ENCODE assay signal across 8 cellular contexts in genomic region chr7:8190121-8190895, GRCh38.
DNase-seq lines count a peak whose midpoint lies in the region; ATAC-seq and TF ChIP-seq lines count a peak whose summit lies in the region.

No MANE protein-coding gene starts in this region.

- H3K36me3 Mint-ChIP-seq in activated CD4-positive, alpha-beta memory T cell treated with anti-CD3 and anti-CD28 coated beads, Interleukin-2, amount 10 ng/mL, durations not matched to agents 7 days and 5 days (ENCODE audit: low read depth) = no peaks in the 10 kb centered on the region
- H3K36me3 Mint-ChIP-seq in nephron progenitor cell (ENCODE audit: low read depth) = no peaks in the 10 kb centered on the region

- peaks cover 30% of the 10 kb centered on the region for H3K4me1 Mint-ChIP-seq in activated CD4-positive, alpha-beta memory T cell treated with anti-CD3 and anti-CD28 coated beads, Interleukin-2, amount 10 ng/mL, durations not matched to agents 7 days and 5 days
- peaks cover 33% of the 10 kb centered on the region for H3K4me1 Mint-ChIP-seq in nephron progenitor cell

- in situ Hi-C loops in transverse colon (cut with MboI; ENCODE audit: low pct_ligation_motif_present in 1 of 4, low pct_unique_long_range_greater_than_20kb in 1 of 4, low sequenced_read_pairs in 3 of 4) = no loop called here

- intact Hi-C loops in transverse colon (cut with DNase I; ENCODE audit: low total_unique reads) = no loop called here

- H3K36me3 ChIP-seq in transverse colon = no peaks in the 10 kb centered on the region

- peaks cover 3% of the 10 kb centered on the region for H3K27me3 Mint-ChIP-seq in activated CD4-positive, alpha-beta memory T cell treated with anti-CD3 and anti-CD28 coated beads, Interleukin-2, amount 10 ng/mL, durations not matched to agents 7 days and 5 days
- peaks cover 2% of the 10 kb centered on the region for H3K27me3 Mint-ChIP-seq in nephron progenitor cell (ENCODE audit: low read depth, poor library complexity)

- TF ChIP-seq EP300 in transverse colon (IDR thresholded peaks at IDR 0.05; ENCODE audit: low read depth) = no peak

- ATAC-seq in GM18511 (IDR thresholded peaks at IDR 0.05; ENCODE audit: unreplicated experiment) (peak; percentile 86), HG03064 (IDR thresholded peaks at IDR 0.05; ENCODE audit: low read depth, unreplicated experiment) (peak; percentile 81)

- no peaks in the 10 kb centered on the region for H3K27me3 ChIP-seq in transverse colon

- CTCF ChIA-PET in activated CD4-positive, alpha-beta memory T cell treated with anti-CD3 and anti-CD28 coated beads, Interleukin-2, amount 10 ng/mL, durations not matched to agents 7 days and 5 days (lab: Charles Lee) = interaction anchor here (0.7 to 2.4 kb wide), 16 partner anchors 13 to 509 kb away, joined by 3 to 17 read pairs (median 4); partner anchors contain the start of gene GLCCI1

- DNase-seq in AML-193 (lab: John Stamatoyannopoulos, UW) (peak; percentile 53 to 61), NCI-H446 (lab: John Stamatoyannopoulos, UW) (peak; percentile 72 to 76), epithelial cell of esophagus (ENCODE audit: low read depth) (peak; percentile 66), nephron progenitor cell (peak; percentile 38), transverse colon (peak; percentile 59)
- peak; percentile 69 for DNase-seq in activated CD4-positive, alpha-beta memory T cell treated with anti-CD3 and anti-CD28 coated beads, Interleukin-2, amount 10 ng/mL, durations not matched to agents 7 days and 5 days

- TF ChIP-seq POLR2A in transverse colon (IDR thresholded peaks at IDR 0.05) = no peak

- H3K4me3 ChIP-seq in epithelial cell of esophagus (ENCODE audit: low read length) = no peak overlapping the region
- H3K4me3 ChIP-seq in transverse colon = no peak overlapping the region

- no peak overlapping the region for H3K4me3 Mint-ChIP-seq in activated CD4-positive, alpha-beta memory T cell treated with anti-CD3 and anti-CD28 coated beads, Interleukin-2, amount 10 ng/mL, durations not matched to agents 7 days and 5 days
- H3K4me3 Mint-ChIP-seq in nephron progenitor cell = no peak overlapping the region

- 21 to 29% methylated on average over 3 to 4 of the region's 4 CpGs for WGBS in transverse colon (ENCODE audit: low coverage in 1 of 2), 2 donors

- no peaks in the 10 kb centered on the region for H3K9me3 Mint-ChIP-seq in activated CD4-positive, alpha-beta memory T cell treated with anti-CD3 and anti-CD28 coated beads, Interleukin-2, amount 10 ng/mL, durations not matched to agents 7 days and 5 days
- H3K9me3 Mint-ChIP-seq in nephron progenitor cell = no peaks in the 10 kb centered on the region

- H3K27ac Mint-ChIP-seq in activated CD4-positive, alpha-beta memory T cell treated with anti-CD3 and anti-CD28 coated beads, Interleukin-2, amount 10 ng/mL, durations not matched to agents 7 days and 5 days = no peak overlapping the region
- peak overlapping the region; percentile 56 for H3K27ac Mint-ChIP-seq in nephron progenitor cell

- POLR2A ChIA-PET in activated CD4-positive, alpha-beta memory T cell treated with anti-CD3 and anti-CD28 coated beads, Interleukin-2, amount 10 ng/mL, durations not matched to agents 7 days and 5 days (lab: Charles Lee) = interaction anchor here (0.6 to 1.4 kb wide), 3 partner anchors 56 to 220 kb away, joined by 3 read pairs; no protein-coding TSS in a partner anchor

- peak overlapping the region in 1 of 4 donors; percentile 10 for H3K27ac ChIP-seq in transverse colon

- H3K9me3 ChIP-seq in transverse colon = no peaks in the 10 kb centered on the region

- TF ChIP-seq CTCF in epithelial cell of esophagus (IDR thresholded peaks at IDR 0.05; ENCODE audit: insufficient read depth, low read depth, low read length, missing control alignments) (peak; percentile 74), nephron progenitor cell (IDR thresholded peaks at IDR 0.05) (peak; percentile 63), transverse colon (IDR thresholded peaks at IDR 0.05) (peak; percentile 38 to 51 (median 45))

- H3K4me1 ChIP-seq in transverse colon = peaks cover 9 to 17% (median 11%) of the 10 kb centered on the region in 4 donors
